In the genomic region with DNA sequence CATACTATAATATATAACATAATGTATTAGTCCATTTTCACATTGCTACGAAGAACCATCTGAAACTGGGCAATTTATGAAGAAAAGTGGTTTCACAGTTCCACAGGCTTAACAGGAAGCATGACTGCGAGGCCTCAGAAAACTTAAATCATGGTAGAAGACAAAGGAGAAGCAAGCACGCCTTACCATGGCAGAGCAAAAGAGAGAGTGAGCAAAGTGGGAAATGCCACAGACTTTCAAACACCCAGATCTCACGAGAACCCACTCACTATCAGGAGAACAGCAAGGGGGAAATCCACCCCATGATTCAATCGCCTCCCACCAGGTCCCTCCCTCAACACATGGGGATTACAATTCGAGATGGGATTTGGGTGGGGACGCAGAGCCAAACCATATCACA, we compare ENCODE assay signal across 31 cellular contexts.
"Had no signal": no experiment of that assay in that cellular context is flagged by ENCODE, and none has a peak within 500 bp of the region (broad histone marks: within the 10 kb centered on the region; RNA-seq: fewer than 3 reads in every experiment).

No MANE protein-coding gene starts in this region.

- H3K27ac Mint-ChIP-seq: activated CD4-positive, alpha-beta memory T cell treated with anti-CD3 and anti-CD28 coated beads, Interleukin-2, amount 10 ng/mL, durations not matched to agents 7 days and 5 days; activated CD4-positive, alpha-beta T cell treated with anti-CD3 and anti-CD28 coated beads for 36 hours; activated CD4-positive, alpha-beta T cell treated with anti-CD3 and anti-CD28 coated beads, Interleukin-2, amount 10 ng/mL, durations not matched to agents 24 days and 14 days; activated naive CD8-positive, alpha-beta T cell; activated T-cell treated with anti-CD3 and anti-CD28 coated beads, Interleukin-2, amount 50 U/mL, for 24 hours; activated T-helper 17 cell treated with anti-CD3 and anti-CD28 coated beads, Interleukin-2, amount 50 U/mL, for 72 hours; dendritic cell treated with granulocyte-macrophage colony-stimulating factor and Interleukin-4, amounts not matched to agents 40 ng/mL and 50 ng/mL, for 4 days had no signal

- H3K27ac ChIP-seq: brain microvascular endothelial cell, coronary artery, dorsolateral prefrontal cortex, esophagus muscularis mucosa, foreskin keratinocyte, gastrocnemius medialis, heart left ventricle had no signal

- H3K27me3 ChIP-seq: brain microvascular endothelial cell, dorsolateral prefrontal cortex, esophagus muscularis mucosa, foreskin keratinocyte, gastrocnemius medialis, heart left ventricle had no signal

- H3K27me3 Mint-ChIP-seq: activated CD4-positive, alpha-beta memory T cell treated with anti-CD3 and anti-CD28 coated beads, Interleukin-2, amount 10 ng/mL, durations not matched to agents 7 days and 5 days; activated CD4-positive, alpha-beta T cell treated with anti-CD3 and anti-CD28 coated beads for 36 hours; activated CD4-positive, alpha-beta T cell treated with anti-CD3 and anti-CD28 coated beads, Interleukin-2, amount 10 ng/mL, durations not matched to agents 24 days and 14 days; activated naive CD8-positive, alpha-beta T cell; activated T-cell treated with anti-CD3 and anti-CD28 coated beads, Interleukin-2, amount 50 U/mL, for 24 hours; activated T-helper 17 cell treated with anti-CD3 and anti-CD28 coated beads, Interleukin-2, amount 50 U/mL, for 72 hours; central memory CD8-positive, alpha-beta T cell; dendritic cell treated with granulocyte-macrophage colony-stimulating factor and Interleukin-4, amounts not matched to agents 40 ng/mL and 50 ng/mL, for 4 days had no signal

- H3K9me3 ChIP-seq: esophagus muscularis mucosa, gastrocnemius medialis had no signal

- FAIRE-seq: astrocyte, bronchial epithelial cell had no signal

- H3K36me3 ChIP-seq: brain microvascular endothelial cell, gastrocnemius medialis had no signal

- H3K9me3 Mint-ChIP-seq: central memory CD8-positive, alpha-beta T cell had no signal

- H3K4me3 ChIP-seq: coronary artery, dorsolateral prefrontal cortex, esophagus muscularis mucosa, gastrocnemius medialis, heart left ventricle had no signal

- DNase-seq: activated CD4-positive, alpha-beta memory T cell treated with anti-CD3 and anti-CD28 coated beads, Interleukin-2, amount 10 ng/mL, durations not matched to agents 7 days and 5 days; activated CD4-positive, alpha-beta T cell treated with anti-CD3 and anti-CD28 coated beads for 36 hours; activated CD4-positive, alpha-beta T cell treated with anti-CD3 and anti-CD28 coated beads, Interleukin-2, amount 10 ng/mL, durations not matched to agents 24 days and 14 days; activated CD4-positive, CD25-positive, alpha-beta regulatory T cell; activated CD4-positive, CD25-positive, alpha-beta regulatory T cell treated with anti-CD3 and anti-CD28 coated beads, Interleukin-2, amount 50 U/mL, for 72 hours; activated CD8-positive, alpha-beta memory T cell treated with anti-CD3 and anti-CD28 coated beads, Interleukin-2, amount 50 U/mL, for 48 hours; activated effector memory CD4-positive, alpha-beta T cell treated with Interleukin-2 at 50 U/mL for 16 hours; activated gamma-delta T cell treated with Interleukin-2 at 50 U/mL for 16 hours; activated naive CD4-positive, alpha-beta T cell treated with anti-CD3 and anti-CD28 coated beads, Interleukin-2, amount 50 U/mL, for 16 hours; activated naive CD4-positive, alpha-beta T cell treated with Interleukin-2 at 50 U/mL for 16 hours; activated T-cell treated with anti-CD3 and anti-CD28 coated beads for 4 hours; activated T-cell treated with anti-CD3 and anti-CD28 coated beads, Interleukin-2, amount 50 U/mL, for 24 hours; amniotic stem cell; anterior cingulate cortex; brain microvascular endothelial cell; dorsolateral prefrontal cortex; effector memory CD4-positive, alpha-beta T cell; erythroblast; foreskin keratinocyte; gastrocnemius medialis; glutamatergic neuron; heart left ventricle; T-helper 2 cell had no signal

- H3K4me3 Mint-ChIP-seq: activated CD4-positive, alpha-beta memory T cell treated with anti-CD3 and anti-CD28 coated beads, Interleukin-2, amount 10 ng/mL, durations not matched to agents 7 days and 5 days; activated CD4-positive, alpha-beta T cell treated with anti-CD3 and anti-CD28 coated beads for 36 hours; activated CD4-positive, alpha-beta T cell treated with anti-CD3 and anti-CD28 coated beads, Interleukin-2, amount 10 ng/mL, durations not matched to agents 24 days and 14 days; activated naive CD8-positive, alpha-beta T cell; activated T-cell treated with anti-CD3 and anti-CD28 coated beads, Interleukin-2, amount 50 U/mL, for 24 hours; activated T-helper 17 cell treated with anti-CD3 and anti-CD28 coated beads, Interleukin-2, amount 50 U/mL, for 72 hours; central memory CD8-positive, alpha-beta T cell; dendritic cell treated with granulocyte-macrophage colony-stimulating factor and Interleukin-4, amounts not matched to agents 40 ng/mL and 50 ng/mL, for 4 days had no signal

- ATAC-seq: activated CD4-positive, alpha-beta T cell treated with anti-CD3 and anti-CD28 coated beads for 36 hours; activated T-helper 17 cell treated with anti-CD3 and anti-CD28 coated beads, Interleukin-2, amount 50 U/mL, for 72 hours; foreskin keratinocyte; gastrocnemius medialis; heart left ventricle had no signal

- H3K4me1 ChIP-seq: esophagus muscularis mucosa, foreskin keratinocyte, gastrocnemius medialis, heart left ventricle had no signal
